30 cellular contexts compared by ENCODE assay signal in genomic region chr2:26873584-26873983, GRCh38. TPM values are rescaled to one million over a fixed set of nuclear protein-coding genes. Genes with fewer than 3 reads are reported as not detected.
"Had no signal": no experiment of that assay in that cellular context is flagged by ENCODE, and none has a peak within 500 bp of the region (broad histone marks: within the 10 kb centered on the region; RNA-seq: fewer than 3 reads in every experiment).

No MANE protein-coding gene starts in this region.

- H3K9me3 Mint-ChIP-seq: effector memory CD8-positive, alpha-beta T cell; memory B cell; mesothelial cell of epicardium; naive thymus-derived CD4-positive, alpha-beta T cell; stimulated activated naive CD8-positive, alpha-beta T cell treated with anti-CD3 and anti-CD28 coated beads, Interleukin-15, amount 100 ng/mL, for 72 hours had no signal

- H3K79me2 ChIP-seq: hepatocyte had no signal

- DNase-seq: cerebellar nuclear complex; cortex of kidney; effector memory CD8-positive, alpha-beta T cell; erythroblast; foreskin fibroblast; gastrocnemius medialis; heart left ventricle; kidney; mucosa of descending colon; naive thymus-derived CD4-positive, alpha-beta T cell; occipital lobe; pancreas; right lobe of liver; stimulated activated CD4-positive, alpha-beta T cell treated with anti-CD3 and anti-CD28 coated beads, Interleukin-12 subunit alpha, Interleukin-12 subunit beta, amount 100 ng/mL, for 4 hours; stimulated activated CD4-positive, alpha-beta T cell treated with anti-CD3 and anti-CD28 coated beads, Interleukin-1b, Interleukin-23, amount 100 ng/mL, for 48 hours; stimulated activated CD4-positive, alpha-beta T cell treated with anti-CD3 and anti-CD28 coated beads, Interleukin-4, amount 100 ng/mL, for 1 hour; stimulated activated CD8-positive, alpha-beta memory T cell treated with anti-CD3 and anti-CD28 coated beads, Interleukin-4, amount 100 ng/mL, for 48 hours; stimulated activated naive CD4-positive, alpha-beta T cell; stimulated activated naive CD8-positive, alpha-beta T cell treated with anti-CD3 and anti-CD28 coated beads, Interleukin-15, amount 100 ng/mL, for 72 hours; transverse colon had no signal

- H3K36me3 Mint-ChIP-seq: memory B cell; mesothelial cell of epicardium; naive thymus-derived CD4-positive, alpha-beta T cell had no signal

- H3K27me3 Mint-ChIP-seq: progenitor cell of endocrine pancreas had no signal

- H3K9me3 ChIP-seq: gastrocnemius medialis, heart left ventricle, mucosa of descending colon, pancreas, right lobe of liver, suprapubic skin, transverse colon had no signal

- H3K4me3 ChIP-seq: gastrocnemius medialis, heart left ventricle, hepatocyte, lung, mucosa of descending colon, pancreas, right lobe of liver, smooth muscle cell, suprapubic skin, transverse colon had no signal

- H2AFZ ChIP-seq: hepatocyte had no signal

- H3K27ac Mint-ChIP-seq: effector memory CD8-positive, alpha-beta T cell; memory B cell; mesothelial cell of epicardium; naive thymus-derived CD4-positive, alpha-beta T cell; stimulated activated naive CD8-positive, alpha-beta T cell treated with anti-CD3 and anti-CD28 coated beads, Interleukin-15, amount 100 ng/mL, for 72 hours had no signal

- H3K4me1 Mint-ChIP-seq: mesothelial cell of epicardium; stimulated activated naive CD8-positive, alpha-beta T cell treated with anti-CD3 and anti-CD28 coated beads, Interleukin-15, amount 100 ng/mL, for 72 hours had no signal

- H3K27me3 ChIP-seq: gastrocnemius medialis, hepatocyte, pancreas had no signal

- H3K4me1 ChIP-seq: gastrocnemius medialis, heart left ventricle, pancreas, right lobe of liver, suprapubic skin, transverse colon had no signal

- ATAC-seq: effector memory CD8-positive, alpha-beta T cell; gastrocnemius medialis; heart left ventricle; left lobe of liver; mucosa of descending colon; naive thymus-derived CD4-positive, alpha-beta T cell; pancreas; right lobe of liver; stimulated activated naive CD8-positive, alpha-beta T cell treated with anti-CD3 and anti-CD28 coated beads, Interleukin-15, amount 100 ng/mL, for 72 hours had no signal

- H3K4me3 Mint-ChIP-seq: effector memory CD8-positive, alpha-beta T cell; memory B cell; mesothelial cell of epicardium; naive thymus-derived CD4-positive, alpha-beta T cell; stimulated activated naive CD8-positive, alpha-beta T cell treated with anti-CD3 and anti-CD28 coated beads, Interleukin-15, amount 100 ng/mL, for 72 hours had no signal

- H3K4me2 ChIP-seq: hepatocyte, smooth muscle cell had no signal

- H3K27ac ChIP-seq: gastrocnemius medialis, heart left ventricle, hepatocyte, pancreas, right lobe of liver, suprapubic skin, transverse colon had no signal

- H3K36me3 ChIP-seq: gastrocnemius medialis, heart left ventricle, pancreas, right lobe of liver, suprapubic skin, transverse colon had no signal

RNA-seq across cellular contexts. Expression of gene DPYSL5, which starts 25.7 kb away (rescaled TPM):
- total RNA-seq: gastrocnemius medialis; kidney; left lobe of liver; liver; naive thymus-derived CD4-positive, alpha-beta T cell; right lobe of liver; suprapubic skin; ureter had no signal
